In the genomic region with DNA sequence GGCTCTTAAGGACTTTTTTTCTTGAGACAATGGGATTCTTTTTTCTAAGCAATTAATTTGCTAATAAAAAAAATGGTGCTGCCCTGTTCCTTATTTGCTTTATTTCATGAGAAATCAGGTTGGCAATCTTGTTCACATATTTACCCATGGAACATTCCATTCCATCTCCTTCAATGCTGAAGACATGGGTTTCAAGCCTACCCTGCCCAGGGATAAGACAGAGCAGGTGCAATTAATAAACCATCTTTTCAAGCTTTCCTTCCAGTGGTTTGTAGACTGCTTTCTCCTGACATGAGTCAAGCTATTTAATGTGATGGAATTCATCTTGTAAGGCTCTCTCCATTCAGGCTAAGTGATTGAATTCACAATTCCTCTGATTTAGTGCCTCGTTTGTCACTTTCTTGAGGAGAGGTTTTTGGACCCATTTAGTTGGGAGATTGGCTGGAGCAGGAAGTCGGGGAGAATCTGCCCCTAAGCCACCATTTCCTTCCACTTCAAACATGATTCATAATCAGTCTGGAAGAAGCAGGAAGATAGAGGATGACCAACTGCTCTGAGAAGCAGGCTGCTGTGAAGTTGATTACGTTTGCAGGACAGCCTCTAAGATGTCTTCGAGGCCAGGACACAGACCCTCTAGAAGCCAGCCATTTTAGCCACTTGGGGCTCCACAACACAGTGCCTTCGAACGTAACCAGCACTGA, we compare ENCODE assay signal across 23 cellular contexts.
"Had no signal": no experiment of that assay in that cellular context is flagged by ENCODE, and none has a peak within 500 bp of the region (broad histone marks: within the 10 kb centered on the region; RNA-seq: fewer than 3 reads in every experiment).

No MANE protein-coding gene starts in this region.

- FAIRE-seq: frontal cortex had no signal

- H3K36me3 ChIP-seq: neutrophil, ovary, right atrium auricular region, WERI-Rb-1 had no signal

- H3K4me1 ChIP-seq: right atrium auricular region had no signal

- H3K27me3 Mint-ChIP-seq: activated naive CD4-positive, alpha-beta T cell treated with anti-CD3 and anti-CD28 coated beads, Interleukin-2, amount 50 U/mL, for 24 hours; T-helper 17 cell had no signal

- H3K27me3 ChIP-seq: neutrophil, ovary, right atrium auricular region had no signal

- DNase-seq: activated CD4-positive, alpha-beta T cell treated with anti-CD3 and anti-CD28 coated beads, Interleukin-2, amount 50 U/mL, for 1 hour; activated CD4-positive, CD25-positive, alpha-beta regulatory T cell treated with anti-CD3 and anti-CD28 coated beads, Interleukin-2, amount 50 U/mL, for 72 hours; activated CD8-positive, alpha-beta T cell treated with anti-CD3 and anti-CD28 coated beads, Interleukin-2, amount 10 ng/mL, durations not matched to agents 7 days and 5 days; activated gamma-delta T cell; anterior cingulate cortex; caudate nucleus; dermis blood vessel endothelial cell; effector CD8-positive, alpha-beta T cell; hippocampal formation; ovary; psoas muscle; stimulated activated CD4-positive, alpha-beta T cell treated with anti-CD3 and anti-CD28 coated beads, Interleukin-12 subunit alpha, Interleukin-12 subunit beta, amount 100 ng/mL, for 4 hours; stimulated activated CD4-positive, alpha-beta T cell treated with anti-CD3 and anti-CD28 coated beads, Interleukin-4, amount 100 ng/mL, for 4 hours; stimulated activated naive CD8-positive, alpha-beta T cell treated with anti-CD3 and anti-CD28 coated beads, Interleukin-15, Interleukin-2, amounts not matched to agents 100 U/mL and 50 U/mL, for 24 hours; T-helper 17 cell; WERI-Rb-1 had no signal

- H3K36me3 Mint-ChIP-seq: activated naive CD4-positive, alpha-beta T cell treated with anti-CD3 and anti-CD28 coated beads, Interleukin-2, amount 50 U/mL, for 24 hours had no signal

- H3K27ac Mint-ChIP-seq: activated CD8-positive, alpha-beta T cell treated with anti-CD3 and anti-CD28 coated beads, Interleukin-2, amount 10 ng/mL, durations not matched to agents 7 days and 5 days; activated naive CD4-positive, alpha-beta T cell treated with anti-CD3 and anti-CD28 coated beads, Interleukin-2, amount 50 U/mL, for 24 hours; activated T-helper 1 cell treated with anti-CD3 and anti-CD28 coated beads, Interleukin-12 subunit alpha, Interleukin-12 subunit beta, Interleukin-2, Interleukin-4 antibody, amounts not matched to agents 30 ng/mL and 10 ng/mL and 1 ng/mL, durations not matched to agents 14 hours and 24 hours and 36 hours; brain; T-helper 17 cell had no signal

- H3K9me3 ChIP-seq: neutrophil, ovary, psoas muscle, right atrium auricular region had no signal

- H3K4me1 Mint-ChIP-seq: activated naive CD4-positive, alpha-beta T cell treated with anti-CD3 and anti-CD28 coated beads, Interleukin-2, amount 50 U/mL, for 24 hours; T-helper 17 cell had no signal

- H3K4me3 ChIP-seq: ovary, psoas muscle, right atrium auricular region had no signal

- H3K4me3 Mint-ChIP-seq: activated CD8-positive, alpha-beta T cell treated with anti-CD3 and anti-CD28 coated beads, Interleukin-2, amount 10 ng/mL, durations not matched to agents 7 days and 5 days; activated naive CD4-positive, alpha-beta T cell treated with anti-CD3 and anti-CD28 coated beads, Interleukin-2, amount 50 U/mL, for 24 hours; activated T-helper 1 cell treated with anti-CD3 and anti-CD28 coated beads, Interleukin-12 subunit alpha, Interleukin-12 subunit beta, Interleukin-2, Interleukin-4 antibody, amounts not matched to agents 30 ng/mL and 10 ng/mL and 1 ng/mL, durations not matched to agents 14 hours and 24 hours and 36 hours; brain; nephron; T-helper 17 cell had no signal

- H3K9me3 Mint-ChIP-seq: activated T-helper 1 cell treated with anti-CD3 and anti-CD28 coated beads, Interleukin-12 subunit alpha, Interleukin-12 subunit beta, Interleukin-2, Interleukin-4 antibody, amounts not matched to agents 30 ng/mL and 10 ng/mL and 1 ng/mL, durations not matched to agents 14 hours and 24 hours and 36 hours; nephron had no signal

- H3K27ac ChIP-seq: neutrophil, ovary, psoas muscle, right atrium auricular region, WERI-Rb-1 had no signal
